ENCODE assay signal across 8 cellular contexts in genomic region chr22:40276877-40277823, GRCh38.
DNase-seq lines count a peak whose midpoint lies in the region; ATAC-seq, FAIRE-seq and TF ChIP-seq lines count a peak whose summit lies in the region.

No MANE protein-coding gene starts in this region.

- H3K27ac ChIP-seq in CD4-positive, CD25-positive, alpha-beta regulatory T cell (ENCODE audit: insufficient read depth, low read length, poor library complexity, severe bottlenecking): peak overlapping the region; percentile 83
- peak overlapping the region; percentile 85 to 90 (median 86) for H3K27ac ChIP-seq in esophagus muscularis mucosa (replicated peaks in 1 of 4)
- H3K27ac ChIP-seq in pancreas: peak overlapping the region; percentile 18 to 80 (median 59)

- H3K36me3 ChIP-seq in CD4-positive, CD25-positive, alpha-beta regulatory T cell (ENCODE audit: control insufficient read depth, insufficient read depth, low read length): peaks cover 59% of the 10 kb centered on the region
- H3K36me3 ChIP-seq in esophagus muscularis mucosa (peaks cover 4 to 61% (median 38%) of the 10 kb centered on the region in 4 donors), pancreas (peaks cover 0 to 12% (median 0%) of the 10 kb centered on the region in 3 donors)

- no peak for TF ChIP-seq POLR2A in esophagus muscularis mucosa (IDR thresholded peaks at IDR 0.05; ENCODE audit: low read depth)

- 30% methylated on average over 10 of the region's 10 CpGs for WGBS in esophagus muscularis mucosa
- whole genome bisulfite sequencing in pancreas, 2 donors: 54 to 59% methylated on average over 10 of the region's 10 CpGs

- no peak for TF ChIP-seq EP300 in esophagus muscularis mucosa (IDR thresholded peaks at IDR 0.05)

- no peak for DNase-seq in CD4-positive, CD25-positive, alpha-beta regulatory T cell
- DNase-seq in RKO (ENCODE audit: low spot score) (peak; percentile 64), esophagus muscularis mucosa (ENCODE audit: extremely low spot score) (no peak), pancreas (no peak), AML-193 (lab: John Stamatoyannopoulos, UW) (no peak), NOMO-1 treated with DMSO at 0.1 percent for 48 hours (lab: John Stamatoyannopoulos, UW; ENCODE audit: unreplicated experiment) (no peak), 8988T (no peak), NCI-H187 treated with DMSO at 0.1 percent for 48 hours (lab: John Stamatoyannopoulos, UW) (no peak)

- TF ChIP-seq CTCF in esophagus muscularis mucosa (IDR thresholded peaks at IDR 0.05) (no peak), pancreas (IDR thresholded peaks at IDR 0.05) (no peak)

- no peaks in the 10 kb centered on the region for H3K27me3 Mint-ChIP-seq in CD4-positive, CD25-positive, alpha-beta regulatory T cell

- peak overlapping the region; percentile 91 to 98 (median 97) for H3K27ac Mint-ChIP-seq in CD4-positive, CD25-positive, alpha-beta regulatory T cell

- peaks cover 30% of the 10 kb centered on the region for H3K4me1 ChIP-seq in CD4-positive, CD25-positive, alpha-beta regulatory T cell (ENCODE audit: control insufficient read depth, insufficient read depth, low read length, poor library complexity, severe bottlenecking)
- H3K4me1 ChIP-seq in esophagus muscularis mucosa: peaks cover 22 to 39% (median 33%) of the 10 kb centered on the region in 4 donors
- peaks cover 3 to 12% (median 7%) of the 10 kb centered on the region in 3 donors for H3K4me1 ChIP-seq in pancreas

- H3K4me3 ChIP-seq in CD4-positive, CD25-positive, alpha-beta regulatory T cell (ENCODE audit: low read depth, low read length): peak overlapping the region; percentile 90
- peak overlapping the region; percentile 44 to 57 (median 54) for H3K4me3 ChIP-seq in esophagus muscularis mucosa
- H3K4me3 ChIP-seq in pancreas: peak overlapping the region in 2 of 4 donors; percentile 10 to 33

- intact Hi-C loops in esophagus muscularis mucosa (cut with DNase I): loop anchor here (5.0 to 10.0 kb wide), 3 partner anchors 92 to 580 kb away; partner anchors contain the start of genes ST13 and XPNPEP3
- intact Hi-C loops in pancreas (cut with DNase I): no loop called here

- H3K9me3 ChIP-seq in CD4-positive, CD25-positive, alpha-beta regulatory T cell (ENCODE audit: control insufficient read depth in 2 of 2, low read length in 2 of 2): no peaks in the 10 kb centered on the region
- H3K9me3 ChIP-seq in esophagus muscularis mucosa: no peaks in the 10 kb centered on the region
- H3K9me3 ChIP-seq in pancreas: no peaks in the 10 kb centered on the region

- no peaks in the 10 kb centered on the region for H3K27me3 ChIP-seq in CD4-positive, CD25-positive, alpha-beta regulatory T cell (ENCODE audit: control insufficient read depth, insufficient read depth, low read length)
- no peaks in the 10 kb centered on the region for H3K27me3 ChIP-seq in esophagus muscularis mucosa
- no peaks in the 10 kb centered on the region for H3K27me3 ChIP-seq in pancreas

- H3K36me3 Mint-ChIP-seq in CD4-positive, CD25-positive, alpha-beta regulatory T cell: peaks cover 50% of the 10 kb centered on the region

- H3K9me3 Mint-ChIP-seq in CD4-positive, CD25-positive, alpha-beta regulatory T cell: no peaks in the 10 kb centered on the region

- ATAC-seq in CD4-positive, CD25-positive, alpha-beta regulatory T cell (ENCODE audit: low read depth in 2 of 2): no peak
- ATAC-seq in pancreas: peak in 3 of 4 donors; percentile 51 to 71 (median 51)

- peaks cover 24 to 61% (median 38%) of the 10 kb centered on the region in 4 donors for H3K4me1 Mint-ChIP-seq in CD4-positive, CD25-positive, alpha-beta regulatory T cell

- FAIRE-seq in pancreas (lab: Jason Lieb, UNC): no peak

- H3K4me3 Mint-ChIP-seq in CD4-positive, CD25-positive, alpha-beta regulatory T cell: peak overlapping the region; percentile 79 to 87 (median 84)

Comparison
In these comparisons a context has a peak if more than half of its experiments do, and no peak if none do; other contexts are left out.
1. ATAC-seq: peak in pancreas (3 of 4); none in CD4-positive, CD25-positive, alpha-beta regulatory T cell (0 of 2).
2. Peak in every context shown above with its lines, with median percentiles within 50 percentile points of each other: H3K27ac ChIP-seq.